In the genomic region with DNA sequence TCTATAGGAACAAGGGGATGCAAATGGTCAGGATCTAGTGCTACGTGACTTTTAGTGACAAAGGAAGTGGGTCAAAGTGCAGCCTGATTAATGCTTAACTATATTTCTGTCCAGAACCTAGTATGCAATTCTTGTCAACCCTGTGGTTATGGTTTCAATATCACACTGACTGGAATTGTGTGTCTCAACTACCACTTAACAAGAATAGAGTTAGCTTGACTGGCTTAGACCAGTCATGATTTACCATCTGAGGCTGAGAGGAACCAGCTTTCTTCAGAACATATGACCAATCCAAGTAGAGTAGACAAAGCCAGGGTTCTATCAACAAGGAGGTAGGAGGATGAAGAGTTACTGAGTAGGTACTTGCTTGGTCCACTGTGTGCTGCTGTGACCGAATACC, we compare ENCODE assay signal across 14 cellular contexts. TPM values are rescaled to one million over a fixed set of nuclear protein-coding genes. Genes with fewer than 3 reads are reported as not detected.
DNase-seq lines count a peak whose midpoint lies in the region; ATAC-seq and TF ChIP-seq lines count a peak whose summit lies in the region.
"Had no signal": no experiment of that assay in that cellular context is flagged by ENCODE, and none has a peak within 500 bp of the region (broad histone marks: within the 10 kb centered on the region; RNA-seq: fewer than 3 reads in every experiment).

No MANE protein-coding gene starts in this region.

- no peak for TF ChIP-seq CTCF in BE2C (IDR thresholded peaks at IDR 0.05; ENCODE audit: low read depth, low read length)

- H3K4me3 ChIP-seq in BE2C (ENCODE audit: low read depth, low read length): no peak overlapping the region
- H3K4me3 ChIP-seq: upper lobe of left lung had no signal

- no peaks in the 10 kb centered on the region for H3K4me1 ChIP-seq in BE2C
- H3K4me1 ChIP-seq: upper lobe of left lung had no signal

- H3K36me3 ChIP-seq in BE2C: no peaks in the 10 kb centered on the region
- H3K36me3 ChIP-seq: upper lobe of left lung had no signal

- DNase-seq in glomerular visceral epithelial cell (ENCODE audit: extremely low spot score) (peak; percentile 11), BE2C (no peak), caudate nucleus (lab: John Stamatoyannopoulos, UW) (no peak), NCI-H446 (lab: John Stamatoyannopoulos, UW) (no peak), NCI-H1105 (lab: John Stamatoyannopoulos, UW) (no peak)
- DNase-seq: activated CD4-positive, alpha-beta T cell treated with anti-CD3 and anti-CD28 coated beads for 4 hours; foreskin fibroblast; H7; RPMI8226; stimulated activated CD4-positive, alpha-beta T cell treated with anti-CD3 and anti-CD28 coated beads, Interleukin-1b, Interleukin-23, amount 100 ng/mL, for 48 hours; upper lobe of left lung had no signal

- H3K9me3 ChIP-seq in BE2C: no peaks in the 10 kb centered on the region
- H3K9me3 ChIP-seq: upper lobe of left lung had no signal

- no peaks in the 10 kb centered on the region for H3K27me3 ChIP-seq in BE2C
- H3K27me3 ChIP-seq: upper lobe of left lung had no signal

- H3K27ac ChIP-seq in caudate nucleus (ENCODE audit: low read depth, low read length): no peak overlapping the region
- H3K27ac ChIP-seq: upper lobe of left lung had no signal

- ATAC-seq in GM18508 (IDR thresholded peaks at IDR 0.05; ENCODE audit: insufficient read depth, unreplicated experiment) (peak; percentile 97), GM19468 (IDR thresholded peaks at IDR 0.05; ENCODE audit: extremely low read depth, unreplicated experiment) (peak; percentile 99), HG03045 (IDR thresholded peaks at IDR 0.05; ENCODE audit: unreplicated experiment) (peak; percentile 94)

RNA-seq across cellular contexts. Expression of a gene that starts 54.4 kb away (rescaled TPM):
- not detected for polyA plus RNA-seq in BE2C (2012; ENCODE audit: insufficient read depth, insufficient read length, low read depth)
